ENCODE assay signal across 18 cellular contexts in the genomic region with DNA sequence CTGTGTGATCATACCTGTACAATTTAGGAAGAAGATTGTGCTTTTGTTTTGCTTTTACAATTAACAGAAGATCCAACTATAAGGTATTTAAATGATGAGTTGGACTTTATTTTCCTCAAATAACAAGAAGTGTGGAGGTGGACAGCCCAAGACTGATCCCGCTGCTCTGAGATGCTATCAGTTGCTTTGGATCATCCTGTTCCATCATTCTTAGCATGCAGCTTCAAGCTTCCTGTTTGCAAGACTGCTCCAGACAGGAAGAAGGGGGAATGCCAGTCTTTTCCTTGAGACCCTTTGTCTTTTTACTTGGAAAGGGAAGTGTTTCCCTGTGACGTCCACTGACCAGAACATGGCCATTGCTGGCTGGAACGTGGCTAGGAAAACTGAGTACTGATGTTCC.
"Had no signal": no experiment of that assay in that cellular context is flagged by ENCODE, and none has a peak within 500 bp of the region (broad histone marks: within the 10 kb centered on the region; RNA-seq: fewer than 3 reads in every experiment).

No MANE protein-coding gene starts in this region.

- H3K9me3 ChIP-seq: right atrium auricular region, suprapubic skin, thyroid gland had no signal

- H3K79me2 ChIP-seq: hepatocyte had no signal

- H3K36me3 ChIP-seq: right atrium auricular region, suprapubic skin, thyroid gland had no signal

- H3K27me3 ChIP-seq: hepatocyte, right atrium auricular region, suprapubic skin, thyroid gland had no signal

- DNase-seq: cerebellar nuclear complex; foreskin melanocyte; head of caudate nucleus; kidney; left cardiac atrium; left ventricle myocardium superior; mammary epithelial cell; nephron progenitor cell; stimulated activated CD4-positive, alpha-beta T cell treated with anti-CD3 and anti-CD28 coated beads, Interleukin-4, amount 100 ng/mL, for 1 hour; stimulated activated CD8-positive, alpha-beta memory T cell treated with anti-CD3 and anti-CD28 coated beads, Interleukin-4, amount 100 ng/mL, for 48 hours; stimulated activated naive CD8-positive, alpha-beta T cell treated with anti-CD3 and anti-CD28 coated beads, Interleukin-15, Interleukin-2, amounts not matched to agents 100 U/mL and 50 U/mL, for 24 hours; thyroid gland had no signal

- H3K4me1 Mint-ChIP-seq: nephron progenitor cell; stimulated activated effector memory CD8-positive, alpha-beta T cell treated with anti-CD3 and anti-CD28 coated beads, Interleukin-12 subunit alpha, Interleukin-12 subunit beta, amount 100 ng/mL, for 72 hours had no signal

- ATAC-seq: left cardiac atrium; left ventricle myocardium superior; stimulated activated effector memory CD8-positive, alpha-beta T cell treated with anti-CD3 and anti-CD28 coated beads, Interleukin-12 subunit alpha, Interleukin-12 subunit beta, amount 100 ng/mL, for 72 hours; stimulated activated naive CD8-positive, alpha-beta T cell treated with anti-CD3 and anti-CD28 coated beads, Interleukin-15, Interleukin-2, amounts not matched to agents 100 U/mL and 50 U/mL, for 24 hours had no signal

- H3K36me3 Mint-ChIP-seq: stimulated activated effector memory CD8-positive, alpha-beta T cell treated with anti-CD3 and anti-CD28 coated beads, Interleukin-12 subunit alpha, Interleukin-12 subunit beta, amount 100 ng/mL, for 72 hours; type B pancreatic cell had no signal

- H3K27ac ChIP-seq: hepatocyte, right atrium auricular region, suprapubic skin had no signal

- H3K27me3 Mint-ChIP-seq: dendritic cell treated with granulocyte-macrophage colony-stimulating factor and Interleukin-4, amounts not matched to agents 40 ng/mL and 50 ng/mL, for 4 days; type B pancreatic cell had no signal

- H2AFZ ChIP-seq: hepatocyte had no signal

- H3K4me3 ChIP-seq: hepatocyte, right atrium auricular region, suprapubic skin, thyroid gland had no signal

- H3K27ac Mint-ChIP-seq: dendritic cell treated with granulocyte-macrophage colony-stimulating factor and Interleukin-4, amounts not matched to agents 40 ng/mL and 50 ng/mL, for 4 days; nephron progenitor cell; stimulated activated effector memory CD8-positive, alpha-beta T cell treated with anti-CD3 and anti-CD28 coated beads, Interleukin-12 subunit alpha, Interleukin-12 subunit beta, amount 100 ng/mL, for 72 hours; type B pancreatic cell had no signal

- H3K9me3 Mint-ChIP-seq: dendritic cell treated with granulocyte-macrophage colony-stimulating factor and Interleukin-4, amounts not matched to agents 40 ng/mL and 50 ng/mL, for 4 days; nephron progenitor cell; stimulated activated effector memory CD8-positive, alpha-beta T cell treated with anti-CD3 and anti-CD28 coated beads, Interleukin-12 subunit alpha, Interleukin-12 subunit beta, amount 100 ng/mL, for 72 hours had no signal

- H3K4me2 ChIP-seq: hepatocyte had no signal

- H3K4me3 Mint-ChIP-seq: dendritic cell treated with granulocyte-macrophage colony-stimulating factor and Interleukin-4, amounts not matched to agents 40 ng/mL and 50 ng/mL, for 4 days; nephron progenitor cell; stimulated activated effector memory CD8-positive, alpha-beta T cell treated with anti-CD3 and anti-CD28 coated beads, Interleukin-12 subunit alpha, Interleukin-12 subunit beta, amount 100 ng/mL, for 72 hours; type B pancreatic cell had no signal
